ENCODE assay signal across 1 cellular context in genomic region chr7:100563809-100564400, GRCh38.
A peak's percentile ranks its signal among the peaks of the same experiment; 100 is the strongest.
TF ChIP-seq lines count a peak whose summit lies in the region.

No MANE protein-coding gene starts in this region.

TF ChIP-seq in GM12878, 131 proteins besides CTCF, POLR2A, EP300 and RAD21:
- 0 out of 2 replicates have a peak, but pooled peaks have one; percentile 17 for TF ChIP-seq IKZF1 (conservative IDR thresholded peaks at IDR 0.05)
- TF ChIP-seq SMC3 (IDR thresholded peaks at IDR 0.05; ENCODE audit: borderline replicate concordance, low read length) = peak; percentile 85
- TF ChIP-seq JUND (IDR thresholded peaks at IDR 0.05; ENCODE audit: low read depth, low read length) = no peak
- peak; percentile 52; the same call in 1 of the 2 replicates for TF ChIP-seq YY1 (IDR thresholded peaks at IDR 0.05; ENCODE audit: low read depth, low read length)
- no peak for TF ChIP-seq TAF1 (IDR thresholded peaks at IDR 0.05; ENCODE audit: borderline replicate concordance, low read depth, low read length)
- TF ChIP-seq GATAD2B (conservative IDR thresholded peaks at IDR 0.05; ENCODE audit: low read depth) = no peak
- no peak for TF ChIP-seq RB1 (IDR thresholded peaks at IDR 0.05; ENCODE audit: borderline replicate concordance)
